Comparison of ENCODE assay signal across 30 cellular contexts in genomic region chr17:44465276-44465675, GRCh38.
"Had no signal": no experiment of that assay in that cellular context is flagged by ENCODE, and none has a peak within 500 bp of the region (broad histone marks: within the 10 kb centered on the region; RNA-seq: fewer than 3 reads in every experiment).

No MANE protein-coding gene starts in this region.

- ATAC-seq: activated CD4-positive, alpha-beta T cell treated with anti-CD3 and anti-CD28 coated beads for 36 hours; activated CD8-positive, alpha-beta memory T cell treated with anti-CD3 and anti-CD28 coated beads, Interleukin-2, amount 10 ng/mL, durations not matched to agents 7 days and 5 days; activated CD8-positive, alpha-beta T cell treated with anti-CD3 and anti-CD28 coated beads, Interleukin-2, amount 10 ng/mL, durations not matched to agents 7 days and 5 days; activated naive CD8-positive, alpha-beta T cell treated with anti-CD3 and anti-CD28 coated beads, Interleukin-2, amount 50 U/mL, for 24 hours; body of pancreas; T-helper 17 cell had no signal

- H3K36me3 ChIP-seq: adrenal gland had no signal

- H3K9me3 ChIP-seq: adrenal gland, body of pancreas, esophagus squamous epithelium had no signal

- H3K27ac ChIP-seq: adrenal gland, body of pancreas, epithelial cell of prostate, esophagus squamous epithelium, WERI-Rb-1 had no signal

- H3K27me3 ChIP-seq: adrenal gland, body of pancreas, esophagus squamous epithelium had no signal

- FAIRE-seq: colon, endometrium, endothelial cell of umbilical vein had no signal

- DNase-seq: activated CD4-positive, alpha-beta memory T cell treated with anti-CD3 and anti-CD28 coated beads for 36 hours; activated CD4-positive, alpha-beta T cell treated with anti-CD3 and anti-CD28 coated beads for 36 hours; activated CD4-positive, alpha-beta T cell treated with anti-CD3 and anti-CD28 coated beads, Interleukin-2, amount 10 ng/mL, durations not matched to agents 24 days and 14 days; activated CD4-positive, CD25-positive, alpha-beta regulatory T cell; activated CD4-positive, CD25-positive, alpha-beta regulatory T cell treated with anti-CD3 and anti-CD28 coated beads, Interleukin-2, amount 50 U/mL, for 72 hours; activated CD8-positive, alpha-beta memory T cell treated with anti-CD3 and anti-CD28 coated beads, Interleukin-2, amount 10 ng/mL, durations not matched to agents 7 days and 5 days; activated CD8-positive, alpha-beta memory T cell treated with anti-CD3 and anti-CD28 coated beads, Interleukin-2, amount 50 U/mL, for 4 hours; activated CD8-positive, alpha-beta T cell treated with anti-CD3 and anti-CD28 coated beads, Interleukin-2, amount 10 ng/mL, durations not matched to agents 7 days and 5 days; activated effector memory CD4-positive, alpha-beta T cell treated with anti-CD3 and anti-CD28 coated beads, Interleukin-2, amount 50 U/mL, for 16 hours; activated naive CD4-positive, alpha-beta T cell treated with anti-CD3 and anti-CD28 coated beads for 36 hours; activated naive CD8-positive, alpha-beta T cell treated with anti-CD3 and anti-CD28 coated beads for 36 hours; activated naive CD8-positive, alpha-beta T cell treated with anti-CD3 and anti-CD28 coated beads, Interleukin-2, amount 50 U/mL, for 24 hours; activated T-cell treated with anti-CD3 and anti-CD28 coated beads, Interleukin-2, amount 50 U/mL, for 1 hour; activated T-cell treated with anti-CD3 and anti-CD28 coated beads, Interleukin-2, amount 50 U/mL, for 48 hours; adrenal gland; amygdala; aorta; body of pancreas; caudate nucleus; effector CD8-positive, alpha-beta T cell; esophagus squamous epithelium; foreskin melanocyte; head of caudate nucleus; T-helper 17 cell; T1000; WERI-Rb-1 had no signal

- H3K4me3 ChIP-seq: adrenal gland, body of pancreas, esophagus squamous epithelium had no signal
